In the genomic region with DNA sequence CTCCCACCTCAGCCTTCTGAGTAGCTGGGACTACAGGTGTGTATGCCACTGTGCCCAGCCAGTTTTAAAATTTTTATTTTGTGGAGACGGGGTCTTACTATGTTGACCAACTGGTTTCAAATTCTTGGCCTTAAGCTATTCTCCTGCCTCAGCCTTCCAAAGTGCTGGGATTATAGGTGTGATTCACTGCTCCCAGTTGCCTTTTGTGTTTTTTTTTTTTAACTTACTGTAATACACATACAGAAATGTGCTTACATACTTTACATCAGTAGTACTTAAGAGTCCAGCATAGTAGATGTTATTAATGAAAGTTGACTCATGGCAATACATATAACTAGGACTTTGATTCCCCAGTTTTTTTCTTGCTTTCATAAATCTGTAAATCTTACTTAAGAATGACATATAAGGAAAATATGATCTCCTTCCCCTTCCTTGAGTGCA, we compare ENCODE assay signal across 1 cellular context.
TF ChIP-seq lines count a peak whose summit lies in the region.

No MANE protein-coding gene starts in this region.

TF ChIP-seq in K562, 482 proteins besides CTCF, POLR2A, EP300 and RAD21 (continued from another document):
- TF ChIP-seq, protein P1, sequence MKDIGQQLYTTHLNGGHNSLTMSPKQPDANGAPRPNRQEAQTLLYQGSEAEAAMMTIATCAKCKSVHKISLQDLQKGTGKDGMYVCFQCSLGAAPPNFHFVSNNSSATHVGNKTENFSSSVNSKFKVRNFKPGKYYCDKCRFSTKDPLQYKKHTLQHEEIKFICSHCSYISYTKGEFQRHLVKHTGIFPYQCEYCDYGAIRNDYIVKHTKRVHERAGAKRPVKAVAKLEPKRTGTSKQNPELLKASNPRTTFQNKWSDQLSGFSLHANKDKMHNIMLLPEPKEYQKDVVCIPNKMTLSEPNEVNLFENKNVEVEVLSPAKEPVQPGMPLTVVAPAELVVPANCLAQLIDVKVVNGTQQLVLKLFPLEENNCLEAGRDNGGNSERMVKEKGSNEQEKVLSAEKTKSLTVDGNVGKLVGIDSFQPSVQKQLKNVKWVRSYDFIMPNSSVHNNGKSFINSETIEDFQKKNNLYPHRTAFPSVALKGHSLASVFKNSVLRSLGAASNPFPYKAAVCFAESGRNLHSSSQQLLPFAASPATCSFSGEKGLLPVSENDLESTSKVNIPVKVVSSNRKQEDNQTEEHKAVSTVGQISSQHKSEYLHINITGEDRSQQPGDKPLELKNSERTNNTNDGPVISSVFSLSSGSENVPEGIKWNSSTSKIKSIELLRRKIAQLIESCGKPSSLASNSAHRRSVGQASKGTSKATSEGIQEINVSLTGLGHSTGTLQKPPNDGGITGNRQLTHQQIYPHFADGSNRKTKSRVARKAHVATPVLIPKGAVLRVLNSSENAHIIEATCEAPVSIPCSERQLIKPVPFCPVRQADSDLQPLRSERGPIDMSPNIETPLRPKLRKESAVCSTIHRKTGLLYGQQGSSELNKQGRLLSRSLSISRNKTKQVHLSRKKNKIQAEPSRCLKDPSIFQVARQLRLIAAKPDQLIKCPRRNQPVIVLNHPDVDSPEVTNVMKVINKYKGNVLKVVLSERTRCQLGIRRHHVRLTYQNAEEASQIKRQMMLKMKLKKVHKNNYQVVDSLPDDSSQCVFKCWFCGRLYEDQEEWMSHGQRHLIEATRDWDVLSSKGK (CRISPR knock-in tag; IDR thresholded peaks at IDR 0.05): no peak
- no peak for TF ChIP-seq CAMTA2 (CRISPR knock-in tag; conservative IDR thresholded peaks at IDR 0.05)
- TF ChIP-seq CSDE1 (IDR thresholded peaks at IDR 0.05): no peak
- no peak for TF ChIP-seq ZBTB7A (IDR thresholded peaks at IDR 0.05; ENCODE audit: borderline replicate concordance, control insufficient read depth, low read depth, low read length)
TF ChIP-seq in K562: peak in this region for 0.
